Comparison of ENCODE assay signal across 8 cellular contexts in genomic region chr16:85055503-85056210, GRCh38. TPM values are rescaled to one million over a fixed set of nuclear protein-coding genes. Genes with fewer than 3 reads are reported as not detected.
A peak's percentile ranks its signal among the peaks of the same experiment; 100 is the strongest.
DNase-seq lines count a peak whose midpoint lies in the region; ATAC-seq and TF ChIP-seq lines count a peak whose summit lies in the region.

No MANE protein-coding gene starts in this region.

- H3K9ac ChIP-seq in PC-3 (ENCODE audit: low read length) = no peak overlapping the region
- peak overlapping the region; percentile 13 for H3K9ac ChIP-seq in rectal smooth muscle tissue (ENCODE audit: low read length)

- peaks cover 34% of the 10 kb centered on the region for H3K4me1 Mint-ChIP-seq in activated T-helper 17 cell treated with anti-CD3 and anti-CD28 coated beads, Interleukin-2, amount 50 U/mL, for 72 hours

- POLR2A ChIA-PET in PC-3 (lab: Charles Lee; ENCODE audit: unreplicated experiment) = no interaction called here

- no peaks in the 10 kb centered on the region for H4K20me1 ChIP-seq in PC-3 (ENCODE audit: low read length)

- TF ChIP-seq CTCF in PC-3 (conservative IDR thresholded peaks at IDR 0.05; ENCODE audit: low read depth, low read length) = no peak

- H3K4me3 Mint-ChIP-seq in activated T-helper 17 cell treated with anti-CD3 and anti-CD28 coated beads, Interleukin-2, amount 50 U/mL, for 72 hours = peak overlapping the region; percentile 72

- no peaks in the 10 kb centered on the region for H3K79me2 ChIP-seq in PC-3 (ENCODE audit: low read length)

- peak overlapping the region; percentile 28 for H2AFZ ChIP-seq in PC-3 (ENCODE audit: low read length)

- ATAC-seq in HG02642 (IDR thresholded peaks at IDR 0.05; ENCODE audit: poor library complexity, unreplicated experiment) = peak; percentile 71
- ATAC-seq in PC-3 = peak; percentile 80
- ATAC-seq in activated T-helper 17 cell treated with anti-CD3 and anti-CD28 coated beads, Interleukin-2, amount 50 U/mL, for 72 hours (replicated peaks) = peak; percentile 96

- peak overlapping the region; percentile 64 for H3K27ac Mint-ChIP-seq in activated T-helper 17 cell treated with anti-CD3 and anti-CD28 coated beads, Interleukin-2, amount 50 U/mL, for 72 hours

- H3K4me1 ChIP-seq in PC-3 (ENCODE audit: insufficient read depth, low read length) = peaks cover 16% of the 10 kb centered on the region
- peaks cover 11% of the 10 kb centered on the region for H3K4me1 ChIP-seq in rectal smooth muscle tissue (ENCODE audit: control insufficient read depth, insufficient read depth, low read length)

- intact Hi-C loops in PC-3 (cut with micrococcal nuclease) = no loop called here

- H3K4me3 ChIP-seq in PC-3 (ENCODE audit: low read length) = peak overlapping the region; percentile 44; the same call in 1 of the 2 replicates
- peak overlapping the region; percentile 49 for H3K4me3 ChIP-seq in rectal smooth muscle tissue (ENCODE audit: low read length)

- H3K9me2 ChIP-seq in PC-3 (replicated peaks; ENCODE audit: low read length) = no peaks in the 10 kb centered on the region

- no peaks in the 10 kb centered on the region for H3K27me3 Mint-ChIP-seq in activated T-helper 17 cell treated with anti-CD3 and anti-CD28 coated beads, Interleukin-2, amount 50 U/mL, for 72 hours

- DNase-seq in GM04504 (ENCODE audit: low read depth) (peak; percentile 19), PC-3 (peak; percentile 40), glomerular visceral epithelial cell (ENCODE audit: extremely low spot score) (peak; percentile 21), ureter (ENCODE audit: low spot score) (peak; percentile 75), iPS-NIHi7 (ENCODE audit: extremely low spot score) (no peak)

- no TSS peak for BruUV-seq in PC-3 (replicated peaks; lab: Mats Ljungman, UMichigan)

- CTCF ChIA-PET in PC-3 (lab: Charles Lee) = interaction anchor here (1.0 kb wide), 1 partner anchor 31 kb away, joined by 5 read pairs; no protein-coding TSS in a partner anchor

- H3K9me3 ChIP-seq in PC-3 (ENCODE audit: low read length) = no peaks in the 10 kb centered on the region

- peak overlapping the region; percentile 72 for H3K4me2 ChIP-seq in PC-3 (ENCODE audit: low read length)

- H3K36me3 ChIP-seq in PC-3 (ENCODE audit: low read depth, low read length) (no peaks in the 10 kb centered on the region), rectal smooth muscle tissue (ENCODE audit: control insufficient read depth, insufficient read depth, low read length) (no peaks in the 10 kb centered on the region)

- H3K27me3 ChIP-seq in PC-3 (ENCODE audit: low read length) (no peaks in the 10 kb centered on the region), rectal smooth muscle tissue (ENCODE audit: control insufficient read depth, insufficient read depth, low read length) (no peaks in the 10 kb centered on the region)

- peaks cover 5% of the 10 kb centered on the region for H3K36me3 Mint-ChIP-seq in activated T-helper 17 cell treated with anti-CD3 and anti-CD28 coated beads, Interleukin-2, amount 50 U/mL, for 72 hours (ENCODE audit: low read depth)

- H3F3A ChIP-seq in PC-3 (ENCODE audit: low read length, unreplicated experiment) = no peaks in the 10 kb centered on the region

- H3K27ac ChIP-seq in PC-3 (ENCODE audit: low read length) = peak overlapping the region; percentile 44
- H3K27ac ChIP-seq in rectal smooth muscle tissue (ENCODE audit: low read depth, low read length) = peak overlapping the region; percentile 79

- no peaks in the 10 kb centered on the region for H3K9me3 Mint-ChIP-seq in activated T-helper 17 cell treated with anti-CD3 and anti-CD28 coated beads, Interleukin-2, amount 50 U/mL, for 72 hours

RNA-seq across cellular contexts. Expression of gene KIAA0513, which starts 28.1 kb away (rescaled TPM):
- total RNA-seq in PC-3 (2014; rRNA removed) (5.5 and 7.8 TPM in 2 replicates), ureter (16.1 TPM)
- total RNA-seq in activated T-helper 17 cell treated with anti-CD3 and anti-CD28 coated beads, Interleukin-2, amount 50 U/mL, for 72 hours = 1 to 10 TPM; 3.9 to 9.6 TPM

RNA-seq across cellular contexts. Expression of gene ZDHHC7, which starts 44.3 kb away (rescaled TPM):
- 37.0 and 42.1 TPM in 2 replicates for total RNA-seq in PC-3 (2014; rRNA removed)
- 10 to 100 TPM; 25.2 to 32.9 TPM for total RNA-seq in activated T-helper 17 cell treated with anti-CD3 and anti-CD28 coated beads, Interleukin-2, amount 50 U/mL, for 72 hours
- total RNA-seq in ureter = 50.5 TPM

RNA-seq across cellular contexts. Expression of gene CIBAR2, which starts 56.6 kb away (rescaled TPM):
- total RNA-seq in PC-3 (2014; rRNA removed) = not detected in 2 replicates
- total RNA-seq in activated T-helper 17 cell treated with anti-CD3 and anti-CD28 coated beads, Interleukin-2, amount 50 U/mL, for 72 hours = under 1 TPM in 1 of 2 donors, not detected in 1; 0.34 TPM
- total RNA-seq in ureter = not detected
